Comparison of ENCODE assay signal across 10 cellular contexts in genomic region chr9:86766912-86767311, GRCh38.
A peak's percentile ranks its signal among the peaks of the same experiment; 100 is the strongest.
DNase-seq lines count a peak whose midpoint lies in the region; ATAC-seq and TF ChIP-seq lines count a peak whose summit lies in the region.
"Had no signal": no experiment of that assay in that cellular context is flagged by ENCODE, and none has a peak within 500 bp of the region (broad histone marks: within the 10 kb centered on the region; RNA-seq: fewer than 3 reads in every experiment).

No MANE protein-coding gene starts in this region.

- H2AFZ ChIP-seq in GM23248 (no peak overlapping the region), PC-3 (ENCODE audit: low read length) (no peak overlapping the region), osteoblast (ENCODE audit: low read length) (no peak overlapping the region)

- no peak for TF ChIP-seq EP300 in esophagus muscularis mucosa (IDR thresholded peaks at IDR 0.05)

- H3F3A ChIP-seq in GM23248 (ENCODE audit: insufficient read depth) (no peaks in the 10 kb centered on the region), PC-3 (ENCODE audit: low read length, unreplicated experiment) (no peaks in the 10 kb centered on the region)

- H3K4me3 ChIP-seq in GM23248 (no peak overlapping the region), PC-3 (ENCODE audit: low read length) (no peak overlapping the region), esophagus muscularis mucosa (no peak overlapping the region), osteoblast (ENCODE audit: insufficient read depth, low read length) (no peak overlapping the region)

- H3K9me2 ChIP-seq in GM23248 (ENCODE audit: insufficient read depth): no peaks in the 10 kb centered on the region
- H3K9me2 ChIP-seq in PC-3 (replicated peaks; ENCODE audit: low read length): no peaks in the 10 kb centered on the region

- no peaks in the 10 kb centered on the region for H3K27me3 ChIP-seq in GM23248 (replicated peaks; ENCODE audit: insufficient read depth)
- no peaks in the 10 kb centered on the region for H3K27me3 ChIP-seq in PC-3 (ENCODE audit: low read length)
- H3K27me3 ChIP-seq in esophagus muscularis mucosa: no peaks in the 10 kb centered on the region
- peaks cover 5% of the 10 kb centered on the region for H3K27me3 ChIP-seq in osteoblast (ENCODE audit: insufficient read depth, low read length)

- TF ChIP-seq CTCF in PC-3 (conservative IDR thresholded peaks at IDR 0.05; ENCODE audit: low read depth, low read length) (no peak), esophagus muscularis mucosa (IDR thresholded peaks at IDR 0.05) (no peak), osteoblast (IDR thresholded peaks at IDR 0.05; ENCODE audit: extremely low read depth, low read depth, low read length) (no peak)

- DNase-seq in GM23248 (peak; percentile 96), PC-3 (peak; percentile 66), esophagus muscularis mucosa (ENCODE audit: extremely low spot score) (peak; percentile 70), osteoblast (ENCODE audit: insufficient read length, low spot score, missing footprints) (peak; percentile 93), RPMI8226 (no peak), DMS79 (lab: John Stamatoyannopoulos, UW) (no peak)
- DNase-seq: stimulated activated CD4-positive, alpha-beta T cell treated with anti-CD3 and anti-CD28 coated beads, Interleukin-15, amount 100 ng/mL, for 24 hours had no signal

- BruUV-seq in PC-3 (replicated peaks; lab: Mats Ljungman, UMichigan): no TSS peak

- H3K4me1 ChIP-seq in GM23248 (ENCODE audit: insufficient read depth) (peaks cover 12% of the 10 kb centered on the region), PC-3 (ENCODE audit: insufficient read depth, low read length) (peaks cover 5% of the 10 kb centered on the region; the same call in 1 of the 2 replicates), esophagus muscularis mucosa (no peaks in the 10 kb centered on the region), osteoblast (ENCODE audit: insufficient read depth, low read length) (peaks cover 5% of the 10 kb centered on the region)

- H4K20me1 ChIP-seq in GM23248 (ENCODE audit: insufficient read depth): no peaks in the 10 kb centered on the region
- H4K20me1 ChIP-seq in PC-3 (ENCODE audit: low read length): no peaks in the 10 kb centered on the region
- H4K20me1 ChIP-seq in osteoblast (ENCODE audit: insufficient read depth, low read length): no peaks in the 10 kb centered on the region

- peak overlapping the region; percentile 31 for H3K27ac ChIP-seq in GM23248
- no peak overlapping the region for H3K27ac ChIP-seq in PC-3 (ENCODE audit: low read length)
- no peak overlapping the region for H3K27ac ChIP-seq in esophagus muscularis mucosa (replicated peaks in 1 of 4)
- peak overlapping the region; percentile 15 for H3K27ac ChIP-seq in osteoblast (ENCODE audit: low read depth, low read length)
- H3K27ac ChIP-seq: VCaP had no signal

- H3K79me2 ChIP-seq in GM23248 (ENCODE audit: insufficient read depth): no peaks in the 10 kb centered on the region
- no peaks in the 10 kb centered on the region for H3K79me2 ChIP-seq in PC-3 (ENCODE audit: low read length)
- H3K79me2 ChIP-seq in osteoblast (ENCODE audit: insufficient read depth, low read length): no peaks in the 10 kb centered on the region

- ATAC-seq in PC-3 (no peak), HG03342 (IDR thresholded peaks at IDR 0.05; ENCODE audit: unreplicated experiment) (no peak), GM19324 (IDR thresholded peaks at IDR 0.05; ENCODE audit: low FRiP score, unreplicated experiment) (no peak)

- in situ Hi-C loops in GM23248 (cut with MboI): no loop called here

- no peak for TF ChIP-seq POLR2A in esophagus muscularis mucosa (IDR thresholded peaks at IDR 0.05; ENCODE audit: low read depth)

- no peak overlapping the region for H3K9ac ChIP-seq in GM23248
- no peak overlapping the region for H3K9ac ChIP-seq in PC-3 (ENCODE audit: low read length)

- intact Hi-C loops in PC-3 (cut with micrococcal nuclease): no loop called here
- intact Hi-C loops in esophagus muscularis mucosa (cut with DNase I): no loop called here

- H3K4me2 ChIP-seq in GM23248 (ENCODE audit: unreplicated experiment) (peak overlapping the region; percentile 21), PC-3 (ENCODE audit: low read length) (no peak overlapping the region), osteoblast (ENCODE audit: insufficient read depth, low read length) (no peak overlapping the region)

- 8 to 22% methylated on average over 7 of the region's 7 CpGs for WGBS in GM23248 (ENCODE audit: low coverage in 1 of 2, low lambda C conversion rate in 2 of 2, missing lambda C conversion rate in 2 of 2), 2 experiments
- WGBS in esophagus muscularis mucosa: 76% methylated on average over 7 of the region's 7 CpGs

- CTCF ChIA-PET in PC-3 (lab: Charles Lee): no interaction called here

- POLR2A ChIA-PET in PC-3 (lab: Charles Lee; ENCODE audit: unreplicated experiment): no interaction called here

- no peaks in the 10 kb centered on the region for H3K36me3 ChIP-seq in GM23248 (ENCODE audit: low read depth)
- H3K36me3 ChIP-seq in PC-3 (ENCODE audit: low read depth, low read length): no peaks in the 10 kb centered on the region
- H3K36me3 ChIP-seq in esophagus muscularis mucosa: no peaks in the 10 kb centered on the region
- no peaks in the 10 kb centered on the region for H3K36me3 ChIP-seq in osteoblast (ENCODE audit: insufficient read depth, low read length)

- H3K9me3 ChIP-seq in GM23248 (ENCODE audit: low read depth) (no peaks in the 10 kb centered on the region), PC-3 (ENCODE audit: low read length) (no peaks in the 10 kb centered on the region), esophagus muscularis mucosa (no peaks in the 10 kb centered on the region), osteoblast (ENCODE audit: low read depth, low read length) (no peaks in the 10 kb centered on the region)

Comparison
In these comparisons a context has a peak if more than half of its experiments do, and no peak if none do; other contexts are left out.
1. DNase-seq: peak in GM23248 (single experiment), PC-3 (single experiment), esophagus muscularis mucosa (single experiment) and osteoblast (single experiment); none in RPMI8226 (single experiment) and DMS79 (single experiment).
2. H3K27ac ChIP-seq: peak in GM23248 (single experiment) and osteoblast (single experiment); none in PC-3 (single experiment) and esophagus muscularis mucosa (0 of 4).